In the genomic region with DNA sequence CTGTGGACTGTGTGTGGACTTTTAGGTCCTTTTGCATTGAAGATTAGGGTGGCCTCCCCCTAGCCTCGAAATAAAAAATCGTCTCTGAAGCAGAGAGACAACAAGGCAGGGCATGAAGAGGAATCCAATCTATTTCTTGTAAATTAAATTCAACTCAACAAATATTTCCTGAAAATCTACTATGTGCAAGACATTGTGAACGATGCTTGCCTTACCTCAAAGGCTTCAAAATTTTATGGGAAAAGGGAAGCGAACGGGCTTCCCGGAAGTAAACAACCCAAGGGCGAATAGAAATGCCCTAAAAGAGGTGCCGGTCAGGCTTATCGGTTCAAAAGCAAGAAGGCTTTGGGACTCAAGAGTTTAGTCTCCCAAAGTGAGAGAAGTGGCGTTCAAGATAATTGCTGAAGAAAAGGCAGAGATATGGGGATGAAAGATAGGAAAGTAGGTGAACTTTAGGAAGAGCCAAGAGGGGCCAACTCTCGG, we compare ENCODE assay signal across 8 cellular contexts. TPM values are rescaled to one million over a fixed set of nuclear protein-coding genes. Genes with fewer than 3 reads are reported as not detected.
DNase-seq lines count a peak whose midpoint lies in the region; ATAC-seq and TF ChIP-seq lines count a peak whose summit lies in the region.

No MANE protein-coding gene starts in this region.

- in situ Hi-C loops in astrocyte of the cerebellum (cut with HindIII; ENCODE audit: low sequenced_read_pairs) = no loop called here

- 1 to 2% methylated on average over 11 of the region's 11 CpGs for WGBS in lower leg skin, 2 donors

- no peaks in the 10 kb centered on the region for H3K9me3 Mint-ChIP-seq in stimulated activated naive CD8-positive, alpha-beta T cell treated with anti-CD3 and anti-CD28 coated beads, Interleukin-15, Interleukin-2, amounts not matched to agents 100 ng/mL and 50 ng/mL, for 24 hours

- no peaks in the 10 kb centered on the region for H3K36me3 Mint-ChIP-seq in stimulated activated naive CD8-positive, alpha-beta T cell treated with anti-CD3 and anti-CD28 coated beads, Interleukin-15, Interleukin-2, amounts not matched to agents 100 ng/mL and 50 ng/mL, for 24 hours (ENCODE audit: low read depth)

- no peak for DNase-seq in stimulated activated naive CD8-positive, alpha-beta T cell treated with anti-CD3 and anti-CD28 coated beads, Interleukin-15, Interleukin-2, amounts not matched to agents 100 U/mL and 50 U/mL, for 24 hours
- DNase-seq in NCI-H2029 (lab: John Stamatoyannopoulos, UW) (peak; percentile 50), astrocyte of the cerebellum (ENCODE audit: low read depth) (no peak), lower leg skin (ENCODE audit: low spot score in 2 of 2) (no peak), uterus (no peak), NCI-H226 (no peak)

- H3K4me1 Mint-ChIP-seq in stimulated activated naive CD8-positive, alpha-beta T cell treated with anti-CD3 and anti-CD28 coated beads, Interleukin-15, Interleukin-2, amounts not matched to agents 100 ng/mL and 50 ng/mL, for 24 hours (ENCODE audit: low read depth) = peaks cover 44% of the 10 kb centered on the region

- TF ChIP-seq POLR2A in lower leg skin (IDR thresholded peaks at IDR 0.05) (no peak), uterus (IDR thresholded peaks at IDR 0.05) (no peak)

- intact Hi-C loops in lower leg skin (cut with DNase I; ENCODE audit: low total_unique reads) = no loop called here
- intact Hi-C loops in uterus (cut with DNase I; ENCODE audit: low total_unique reads) = no loop called here

- H3K9me3 ChIP-seq in uterus = no peaks in the 10 kb centered on the region

- H3K4me3 ChIP-seq in astrocyte of the cerebellum (ENCODE audit: low read depth, low read length) (peak overlapping the region; percentile 81), lower leg skin (ENCODE audit: low read depth, poor library complexity, severe bottlenecking) (peak overlapping the region; percentile 45), uterus (peak overlapping the region; percentile 53 to 91)

- no peaks in the 10 kb centered on the region for H3K27me3 Mint-ChIP-seq in stimulated activated naive CD8-positive, alpha-beta T cell treated with anti-CD3 and anti-CD28 coated beads, Interleukin-15, Interleukin-2, amounts not matched to agents 100 ng/mL and 50 ng/mL, for 24 hours

- peak overlapping the region; percentile 97 for H3K27ac Mint-ChIP-seq in stimulated activated naive CD8-positive, alpha-beta T cell treated with anti-CD3 and anti-CD28 coated beads, Interleukin-15, Interleukin-2, amounts not matched to agents 100 ng/mL and 50 ng/mL, for 24 hours

- ATAC-seq in stimulated activated naive CD8-positive, alpha-beta T cell treated with anti-CD3 and anti-CD28 coated beads, Interleukin-15, Interleukin-2, amounts not matched to agents 100 U/mL and 50 U/mL, for 24 hours = no peak
- no peak for ATAC-seq in GM21528 (IDR thresholded peaks at IDR 0.05; ENCODE audit: low FRiP score, unreplicated experiment)

- peak overlapping the region; percentile 98 for H3K4me3 Mint-ChIP-seq in stimulated activated naive CD8-positive, alpha-beta T cell treated with anti-CD3 and anti-CD28 coated beads, Interleukin-15, Interleukin-2, amounts not matched to agents 100 ng/mL and 50 ng/mL, for 24 hours

- TF ChIP-seq CTCF in astrocyte of the cerebellum (IDR thresholded peaks at IDR 0.05; ENCODE audit: low read depth, low read length, missing control alignments) (no peak), lower leg skin (IDR thresholded peaks at IDR 0.05) (no peak), uterus (IDR thresholded peaks at IDR 0.05) (no peak)

- no peaks in the 10 kb centered on the region for H3K36me3 ChIP-seq in uterus

- no peaks in the 10 kb centered on the region for H3K27me3 ChIP-seq in uterus

- peaks cover 0 to 6% of the 10 kb centered on the region in 2 donors for H3K4me1 ChIP-seq in uterus

- H3K27ac ChIP-seq in uterus = peak overlapping the region; percentile 57 to 76

RNA-seq across cellular contexts. Expression of a gene that starts 0.5 kb away (rescaled TPM):
- total RNA-seq in lower leg skin (1 to 10 TPM in 2 of 4 donors, under 1 TPM in 2; 0.42 to 1.4 (median 0.99) TPM), uterus (1 to 10 TPM; 1.2 to 6.1 (median 1.5) TPM)

RNA-seq across cellular contexts. Expression of a gene that starts 0.8 kb away (rescaled TPM):
- 10 to 100 TPM; 15.1 to 27.1 (median 20.2) TPM for total RNA-seq in lower leg skin
- total RNA-seq in uterus = 10 to 100 TPM in 3 of 4 donors, 1 to 10 TPM in 1; 7.6 to 24.6 (median 20.2) TPM

RNA-seq across cellular contexts. Expression of a gene that starts 48.2 kb away (rescaled TPM):
- 10 to 100 TPM in 1 of 4 donors, 1 to 10 TPM in 3; 4.3 to 13.6 (median 6.1) TPM for total RNA-seq in lower leg skin
- 1 to 10 TPM in 3 of 4 donors, under 1 TPM in 1; under 0.01 to 6.6 (median 2.3) TPM for total RNA-seq in uterus
